In the genomic region with DNA sequence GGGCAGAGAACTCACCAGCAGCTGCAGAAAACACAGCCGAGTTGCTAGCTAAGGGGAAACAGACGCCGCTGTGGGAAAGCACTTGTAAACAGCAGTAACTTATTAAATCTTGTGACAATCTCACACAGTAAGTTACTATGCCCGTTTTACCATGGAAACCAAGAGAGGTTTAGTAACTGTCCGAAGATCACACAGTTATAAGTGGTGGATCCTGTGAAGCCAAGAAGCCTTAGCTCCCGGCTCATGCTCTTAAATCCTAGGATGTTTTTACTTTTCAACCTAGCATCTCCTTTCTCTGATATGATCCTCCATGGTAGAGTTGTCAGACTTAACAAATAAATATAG, we compare ENCODE assay signal across 10 cellular contexts. TPM values are rescaled to one million over a fixed set of nuclear protein-coding genes. Genes with fewer than 3 reads are reported as not detected.
DNase-seq lines count a peak whose midpoint lies in the region; ATAC-seq and TF ChIP-seq lines count a peak whose summit lies in the region.
"Had no signal": no experiment of that assay in that cellular context is flagged by ENCODE, and none has a peak within 500 bp of the region (broad histone marks: within the 10 kb centered on the region; RNA-seq: fewer than 3 reads in every experiment).

No MANE protein-coding gene starts in this region.

- H3K4me1 ChIP-seq in ascending aorta (peaks cover 0 to 11% of the 10 kb centered on the region in 2 donors), iPS-20b (ENCODE audit: insufficient read depth, low read length) (peaks cover 18% of the 10 kb centered on the region)

- H3K9me3 ChIP-seq in ascending aorta (no peaks in the 10 kb centered on the region), iPS-20b (ENCODE audit: insufficient read depth, low read depth, low read length) (no peaks in the 10 kb centered on the region)

- H3K9ac ChIP-seq in iPS-20b (ENCODE audit: low read depth, low read length) = peak overlapping the region; percentile 63; the same call in 1 of the 2 replicates

- H3K27ac ChIP-seq in ascending aorta (peak overlapping the region; percentile 82 to 89), iPS-20b (ENCODE audit: low read length) (no peak overlapping the region)

- H3K4me3 Mint-ChIP-seq in stimulated activated memory B cell treated with anti-CD40 and anti-IgM and Interleukin-4, amounts not matched to agents 10 μg/mL and 1 μg/mL and 100 μg/mL, for 72 hours = peak overlapping the region; percentile 84
- H3K4me3 Mint-ChIP-seq in activated T-helper 2 cell treated with anti-CD3 and anti-CD28 coated beads, Interferon-gamma antibody, Interleukin-2, Interleukin-4, amounts not matched to agents 10 μg/mL and 5 μg/mL and 100 μg/mL, durations not matched to agents 14 hours and 24 hours and 36 hours (ENCODE audit: low read depth) = no peak overlapping the region

- H3K36me3 Mint-ChIP-seq in stimulated activated memory B cell treated with anti-CD40 and anti-IgM and Interleukin-4, amounts not matched to agents 10 μg/mL and 1 μg/mL and 100 μg/mL, for 72 hours = no peaks in the 10 kb centered on the region
- no peaks in the 10 kb centered on the region for H3K36me3 Mint-ChIP-seq in activated T-helper 2 cell treated with anti-CD3 and anti-CD28 coated beads, Interferon-gamma antibody, Interleukin-2, Interleukin-4, amounts not matched to agents 10 μg/mL and 5 μg/mL and 100 μg/mL, durations not matched to agents 14 hours and 24 hours and 36 hours (ENCODE audit: low read depth)

- H3K9me3 Mint-ChIP-seq in stimulated activated memory B cell treated with anti-CD40 and anti-IgM and Interleukin-4, amounts not matched to agents 10 μg/mL and 1 μg/mL and 100 μg/mL, for 72 hours = no peaks in the 10 kb centered on the region
- H3K9me3 Mint-ChIP-seq in activated T-helper 2 cell treated with anti-CD3 and anti-CD28 coated beads, Interferon-gamma antibody, Interleukin-2, Interleukin-4, amounts not matched to agents 10 μg/mL and 5 μg/mL and 100 μg/mL, durations not matched to agents 14 hours and 24 hours and 36 hours = no peaks in the 10 kb centered on the region

- no peaks in the 10 kb centered on the region for H3K36me3 ChIP-seq in ascending aorta
- no peaks in the 10 kb centered on the region for H3K36me3 ChIP-seq in iPS-20b (ENCODE audit: insufficient read depth, low read depth, low read length)
- H3K36me3 ChIP-seq in H7 (replicated peaks; ENCODE audit: control insufficient read depth, insufficient read depth, low read length) = no peaks in the 10 kb centered on the region

- intact Hi-C loops in ascending aorta (cut with DNase I) = loop anchor here (1.0 to 10.0 kb wide), 5 partner anchors 59 to 1038 kb away; a partner anchor contains a TSS
- intact Hi-C loops in activated T-helper 2 cell treated with anti-CD3 and anti-CD28 coated beads, Interferon-gamma antibody, Interleukin-2, Interleukin-4, amounts not matched to agents 10 μg/mL and 5 μg/mL and 100 μg/mL, durations not matched to agents 14 hours and 24 hours and 36 hours (cut with micrococcal nuclease) = no loop called here

- H3K4me1 Mint-ChIP-seq in stimulated activated memory B cell treated with anti-CD40 and anti-IgM and Interleukin-4, amounts not matched to agents 10 μg/mL and 1 μg/mL and 100 μg/mL, for 72 hours = peaks cover 23% of the 10 kb centered on the region
- peaks cover 2% of the 10 kb centered on the region for H3K4me1 Mint-ChIP-seq in activated T-helper 2 cell treated with anti-CD3 and anti-CD28 coated beads, Interferon-gamma antibody, Interleukin-2, Interleukin-4, amounts not matched to agents 10 μg/mL and 5 μg/mL and 100 μg/mL, durations not matched to agents 14 hours and 24 hours and 36 hours (ENCODE audit: low read depth)

- H3K4me3 ChIP-seq in ascending aorta = peak overlapping the region; percentile 73 to 74
- peak overlapping the region; percentile 91 for H3K4me3 ChIP-seq in iPS-20b (ENCODE audit: low read length)
- no peak overlapping the region; the same call in 1 of the 2 replicates for H3K4me3 ChIP-seq in H7 (ENCODE audit: insufficient read depth, low read depth, low read length)

- no peak overlapping the region for H3K27ac Mint-ChIP-seq in stimulated activated memory B cell treated with anti-CD40 and anti-IgM and Interleukin-4, amounts not matched to agents 10 μg/mL and 1 μg/mL and 100 μg/mL, for 72 hours
- H3K27ac Mint-ChIP-seq in activated T-helper 2 cell treated with anti-CD3 and anti-CD28 coated beads, Interferon-gamma antibody, Interleukin-2, Interleukin-4, amounts not matched to agents 10 μg/mL and 5 μg/mL and 100 μg/mL, durations not matched to agents 14 hours and 24 hours and 36 hours = no peak overlapping the region

- H3K27me3 ChIP-seq in ascending aorta (no peaks in the 10 kb centered on the region), iPS-20b (ENCODE audit: insufficient read depth, low read length) (peaks cover 42% of the 10 kb centered on the region), H7 (ENCODE audit: control insufficient read depth, insufficient read depth, low read length) (peaks cover 22% of the 10 kb centered on the region)

- no peak for TF ChIP-seq CTCF in ascending aorta (IDR thresholded peaks at IDR 0.05)

- peak; percentile 39 for DNase-seq in NCI-H1694 treated with DMSO at 0.1 percent for 48 hours (lab: John Stamatoyannopoulos, UW)
- DNase-seq in NCI-H1694 (lab: John Stamatoyannopoulos, UW) = no peak
- DNase-seq in ascending aorta (ENCODE audit: low spot score in 2 of 2) = no peak
- DNase-seq in activated T-helper 2 cell treated with anti-CD3 and anti-CD28 coated beads, Interferon-gamma antibody, Interleukin-2, Interleukin-4, amounts not matched to agents 10 μg/mL and 5 μg/mL and 100 μg/mL, durations not matched to agents 14 hours and 24 hours and 36 hours (ENCODE audit: low spot score) = no peak
- DNase-seq in H7 = no peak
- DNase-seq: central memory CD4-positive, alpha-beta T cell; NCI-H2029 treated with DMSO at 0.1 percent for 48 hours had no signal

- peaks cover 61% of the 10 kb centered on the region for H3K27me3 Mint-ChIP-seq in stimulated activated memory B cell treated with anti-CD40 and anti-IgM and Interleukin-4, amounts not matched to agents 10 μg/mL and 1 μg/mL and 100 μg/mL, for 72 hours
- peaks cover 70% of the 10 kb centered on the region for H3K27me3 Mint-ChIP-seq in activated T-helper 2 cell treated with anti-CD3 and anti-CD28 coated beads, Interferon-gamma antibody, Interleukin-2, Interleukin-4, amounts not matched to agents 10 μg/mL and 5 μg/mL and 100 μg/mL, durations not matched to agents 14 hours and 24 hours and 36 hours (ENCODE audit: low read depth)

- ATAC-seq in stimulated activated memory B cell treated with anti-CD40 and anti-IgM and Interleukin-4, amounts not matched to agents 10 μg/mL and 1 μg/mL and 100 μg/mL, for 72 hours = no peak
- ATAC-seq in HG03175 (IDR thresholded peaks at IDR 0.05; ENCODE audit: unreplicated experiment) = no peak

RNA-seq across cellular contexts. Expression of a gene that starts 1.5 kb away (rescaled TPM):
- 194 TPM for total RNA-seq in ascending aorta
- 0.48 and 1.7 TPM in 2 replicates for total RNA-seq in activated T-helper 2 cell treated with anti-CD3 and anti-CD28 coated beads, Interferon-gamma antibody, Interleukin-2, Interleukin-4, amounts not matched to agents 10 μg/mL and 5 μg/mL and 100 μg/mL, durations not matched to agents 14 hours and 24 hours and 36 hours
- 23.9 and 52.0 TPM in 2 replicates for total RNA-seq in H7 (2014; rRNA removed; shearing (Covaris generic))
